In the genomic region with DNA sequence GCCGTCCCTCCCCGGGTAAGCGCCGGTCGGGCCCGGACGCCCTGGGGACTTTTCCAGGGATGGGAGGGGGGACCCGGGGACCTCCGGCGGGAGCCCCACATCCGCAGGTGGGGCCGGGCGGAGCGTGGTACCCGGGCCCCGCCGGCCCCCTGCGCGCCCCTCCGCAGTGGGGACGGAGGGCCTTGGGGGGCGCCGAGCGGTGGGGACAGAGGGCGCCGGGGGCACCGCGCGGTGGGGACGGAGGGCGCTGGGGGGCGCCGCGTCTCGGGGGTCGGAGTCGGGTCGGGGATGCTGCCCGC, we compare ENCODE assay signal across 8 cellular contexts. TPM values are rescaled to one million over a fixed set of nuclear protein-coding genes. Genes with fewer than 3 reads are reported as not detected.
DNase-seq lines count a peak whose midpoint lies in the region; ATAC-seq and TF ChIP-seq lines count a peak whose summit lies in the region.

No MANE protein-coding gene starts in this region.

- intact Hi-C loops in ascending aorta (cut with DNase I) (loop anchor here (1.0 to 5.0 kb wide), 4 partner anchors 21 to 212 kb away; no protein-coding TSS in a partner anchor), right lobe of liver (cut with DNase I) (no loop called here)

- TF ChIP-seq POLR2A in right lobe of liver (IDR thresholded peaks at IDR 0.05), result no peak

- ATAC-seq in right lobe of liver, result peak in 1 of 4 donors; percentile 7

- TF ChIP-seq CTCF in ascending aorta (IDR thresholded peaks at IDR 0.05) (no peak), right lobe of liver (IDR thresholded peaks at IDR 0.05) (no peak)

- H3K4me3 ChIP-seq in ascending aorta (peak overlapping the region; percentile 70 to 95), right lobe of liver (peak overlapping the region; percentile 77 to 87 (median 77))

- H3K27me3 ChIP-seq in ascending aorta (no peaks in the 10 kb centered on the region), right lobe of liver (no peaks in the 10 kb centered on the region)

- DNase-seq in stimulated activated CD8-positive, alpha-beta memory T cell treated with anti-CD3 and anti-CD28 coated beads, Interleukin-4, amount 100 ng/mL, for 24 hours (ENCODE audit: low read depth), result peak; percentile 0
- DNase-seq in stimulated activated CD8-positive, alpha-beta memory T cell treated with anti-CD3 and anti-CD28 coated beads, Interleukin-4, amount 100 ng/mL, for 48 hours, result no peak
- DNase-seq in ascending aorta (ENCODE audit: low spot score in 2 of 2) (no peak), right lobe of liver (no peak), T-helper 2 cell (no peak), cerebellar nuclear complex (lab: John Stamatoyannopoulos, UW) (no peak), foreskin melanocyte (no peak), T1000 (lab: John Stamatoyannopoulos, UW) (no peak)

- H3K36me3 ChIP-seq in ascending aorta (no peaks in the 10 kb centered on the region), right lobe of liver (no peaks in the 10 kb centered on the region)

- H3K4me1 ChIP-seq in ascending aorta, result no peaks in the 10 kb centered on the region
- peaks cover 0 to 13% (median 0%) of the 10 kb centered on the region in 4 donors for H3K4me1 ChIP-seq in right lobe of liver

- no peaks in the 10 kb centered on the region for H3K9me3 ChIP-seq in ascending aorta
- no peaks in the 10 kb centered on the region for H3K9me3 ChIP-seq in right lobe of liver

- H3K27ac ChIP-seq in ascending aorta (peak overlapping the region; percentile 71 to 79), right lobe of liver (peak overlapping the region; percentile 81 to 91 (median 91))

- WGBS in right lobe of liver (ENCODE audit: insufficient coverage, low coverage, low lambda C conversion rate, missing lambda C conversion rate), result no CpG with 5 or more reads among the region's 39 CpGs

RNA-seq across cellular contexts. Expression of gene PLEKHG1, which starts 0.3 kb away (rescaled TPM):
- total RNA-seq in ascending aorta (10.7 TPM), right lobe of liver (10 to 100 TPM in 5 of 6 experiments, 1 to 10 TPM in 1; 8.7 to 20.3 (median 11.8) TPM)
